In genomic region chr4:56681849-56682175, GRCh38 we compare ENCODE assay signal across 12 cellular contexts. TPM values are rescaled to one million over a fixed set of nuclear protein-coding genes. Genes with fewer than 3 reads are reported as not detected.
DNase-seq lines count a peak whose midpoint lies in the region; ATAC-seq and TF ChIP-seq lines count a peak whose summit lies in the region.
"Had no signal": no experiment of that assay in that cellular context is flagged by ENCODE, and none has a peak within 500 bp of the region (broad histone marks: within the 10 kb centered on the region; RNA-seq: fewer than 3 reads in every experiment).

No MANE protein-coding gene starts in this region.

- TF ChIP-seq CTCF in 22Rv1 (IDR thresholded peaks at IDR 0.05) (no peak), Calu3 (IDR thresholded peaks at IDR 0.05; ENCODE audit: unreplicated experiment) (no peak), neural progenitor cell (IDR thresholded peaks at IDR 0.05) (no peak), foreskin keratinocyte (conservative IDR thresholded peaks at IDR 0.05) (no peak)

- H3K4me1 Mint-ChIP-seq in Calu3 (ENCODE audit: low read depth, unreplicated experiment), result peaks cover 24% of the 10 kb centered on the region
- H3K4me1 Mint-ChIP-seq in neural progenitor cell, result peaks cover 12% of the 10 kb centered on the region

- H3K9ac ChIP-seq in neural progenitor cell, result no peak overlapping the region
- H3K9ac ChIP-seq: BLaER1 had no signal

- H3K27ac ChIP-seq in 22Rv1 (peak overlapping the region; percentile 91), cingulate gyrus (ENCODE audit: low read depth, low read length) (peak overlapping the region; percentile 55), neural progenitor cell (no peak overlapping the region), foreskin keratinocyte (no peak overlapping the region)
- H3K27ac ChIP-seq: BLaER1, brain microvascular endothelial cell, SK-N-MC had no signal

- no peaks in the 10 kb centered on the region for H3F3A ChIP-seq in neural progenitor cell (ENCODE audit: low read depth)

- peak overlapping the region; percentile 2 for H3K4me2 ChIP-seq in neural progenitor cell
- H3K4me2 ChIP-seq: BLaER1 had no signal

- peaks cover 21% of the 10 kb centered on the region for H3K4me1 ChIP-seq in neural progenitor cell
- H3K4me1 ChIP-seq in foreskin keratinocyte, result peaks cover 10% of the 10 kb centered on the region
- H3K4me1 ChIP-seq: BLaER1 had no signal

- BruUV-seq in Calu3 (replicated peaks; lab: Mats Ljungman, UMichigan), result no TSS peak

- H3K27me3 Mint-ChIP-seq in Calu3 (ENCODE audit: unreplicated experiment), result no peaks in the 10 kb centered on the region
- H3K27me3 Mint-ChIP-seq in neural progenitor cell (ENCODE audit: insufficient read depth, low read depth), result peaks cover 5% of the 10 kb centered on the region

- H3K36me3 Mint-ChIP-seq in Calu3 (ENCODE audit: insufficient read depth, unreplicated experiment) (no peaks in the 10 kb centered on the region), neural progenitor cell (no peaks in the 10 kb centered on the region)

- peak overlapping the region; percentile 59 for H3K4me3 Mint-ChIP-seq in Calu3 (ENCODE audit: low read depth, unreplicated experiment)
- H3K4me3 Mint-ChIP-seq in neural progenitor cell, result no peak overlapping the region

- H2AFZ ChIP-seq in neural progenitor cell (replicated peaks), result no peak overlapping the region

- no peaks in the 10 kb centered on the region for H3K9me3 ChIP-seq in neural progenitor cell (ENCODE audit: low read depth)
- H3K9me3 ChIP-seq: BLaER1 had no signal

- no peaks in the 10 kb centered on the region for H3K9me3 Mint-ChIP-seq in Calu3 (ENCODE audit: low read depth, unreplicated experiment)
- no peaks in the 10 kb centered on the region for H3K9me3 Mint-ChIP-seq in neural progenitor cell

- H3K27me3 ChIP-seq in neural progenitor cell (no peaks in the 10 kb centered on the region), foreskin keratinocyte (no peaks in the 10 kb centered on the region)
- H3K27me3 ChIP-seq: BLaER1, brain microvascular endothelial cell had no signal

- CTCF ChIA-PET in Calu3 (lab: Charles Lee), result interaction anchor here (0.6 kb wide), 1 partner anchor 364 kb away, joined by 3 read pairs; no protein-coding TSS in a partner anchor

- no peaks in the 10 kb centered on the region for H4K20me1 ChIP-seq in neural progenitor cell (ENCODE audit: low read depth)
- H4K20me1 ChIP-seq: BLaER1 had no signal

- H3K36me3 ChIP-seq in neural progenitor cell, result no peaks in the 10 kb centered on the region
- H3K36me3 ChIP-seq: BLaER1, brain microvascular endothelial cell had no signal

- H3K4me3 ChIP-seq in neural progenitor cell, result no peak overlapping the region
- H3K4me3 ChIP-seq: BLaER1, SK-N-MC had no signal

- intact Hi-C loops in Calu3 (cut with micrococcal nuclease; ENCODE audit: unreplicated experiment), result no loop called here

- H3K27ac Mint-ChIP-seq in Calu3 (ENCODE audit: unreplicated experiment) (peak overlapping the region; percentile 39), neural progenitor cell (no peak overlapping the region)

- no peaks in the 10 kb centered on the region for H3K79me2 ChIP-seq in neural progenitor cell (ENCODE audit: low read depth)

- DNase-seq in Calu3 (no peak), neural progenitor cell (ENCODE audit: low spot score) (no peak), foreskin keratinocyte (no peak), mesenteric fat pad (ENCODE audit: low spot score) (no peak), NK-92 (lab: John Stamatoyannopoulos, UW; ENCODE audit: unreplicated experiment) (no peak), NCI-H345 treated with DMSO at 0.1 percent for 48 hours (lab: John Stamatoyannopoulos, UW; ENCODE audit: unreplicated experiment) (no peak)
- DNase-seq: brain microvascular endothelial cell, NCI-H1417 treated with DMSO at 0.1 percent for 48 hours had no signal

- ATAC-seq in foreskin keratinocyte, result no peak

RNA-seq across cellular contexts. Expression of gene HOPX, which starts 0.7 kb away (rescaled TPM):
- total RNA-seq in Calu3 (2022), result not detected in 2 replicates
- 2.6 and 2.8 TPM in 2 replicates for total RNA-seq in neural progenitor cell (ENCODE audit: low replicate concordance)
- total RNA-seq in foreskin keratinocyte, result 4.5 and 8.1 TPM in 2 replicates
- 5.1 and 8.8 TPM in 2 replicates for polyA plus RNA-seq in foreskin keratinocyte
- total RNA-seq in mesenteric fat pad, result 3.2 TPM

Comparison
In these comparisons a context has a peak if more than half of its experiments do, and no peak if none do; other contexts are left out.
1. H3K27ac ChIP-seq: peak in 22Rv1 (single experiment) and cingulate gyrus (single experiment); none in neural progenitor cell (single experiment) and foreskin keratinocyte (single experiment).